Comparison of ENCODE assay signal across 12 cellular contexts in genomic region chr22:29912605-29913398, GRCh38. TPM values are rescaled to one million over a fixed set of nuclear protein-coding genes. Genes with fewer than 3 reads are reported as not detected.
DNase-seq lines count a peak whose midpoint lies in the region; TF ChIP-seq lines count a peak whose summit lies in the region.
"Had no signal": no experiment of that assay in that cellular context is flagged by ENCODE, and none has a peak within 500 bp of the region (broad histone marks: within the 10 kb centered on the region; RNA-seq: fewer than 3 reads in every experiment).

No MANE protein-coding gene starts in this region.

- H3K4me2 ChIP-seq in mesenchymal stem cell (ENCODE audit: low read length, poor library complexity, severe bottlenecking) = no peak overlapping the region
- H3K4me2 ChIP-seq: KMS-11 had no signal

- DNase-seq in AG04450 (ENCODE audit: low read depth, low spot score) (peak; percentile 85), HT1080 (ENCODE audit: low read depth) (peak; percentile 79), epidermal melanocyte (ENCODE audit: insufficient read length, low spot score) (peak; percentile 43), mesenchymal stem cell (peak; percentile 82), globus pallidus (ENCODE audit: low spot score) (no peak), nucleus accumbens (lab: John Stamatoyannopoulos, UW) (no peak), suprapubic skin (ENCODE audit: low spot score in 2 of 2) (no peak)
- no peak for DNase-seq in CD4-positive, alpha-beta memory T cell
- DNase-seq: activated B cell treated with CpG ODN at 0.5 μM for 24 hours; activated naive CD4-positive, alpha-beta T cell treated with Interleukin-2 at 50 U/mL for 16 hours; ovary had no signal

- no peak overlapping the region for H3K4ac ChIP-seq in mesenchymal stem cell (ENCODE audit: low read depth in 1 of 2, low read length in 2 of 2)

- H2BK5ac ChIP-seq in mesenchymal stem cell (ENCODE audit: low read depth, low read length, poor library complexity, severe bottlenecking) = no peak overlapping the region

- H3K79me1 ChIP-seq in mesenchymal stem cell (replicated peaks; ENCODE audit: low read length, poor library complexity, severe bottlenecking) = no peaks in the 10 kb centered on the region

- H3K18ac ChIP-seq in mesenchymal stem cell (ENCODE audit: low read depth in 1 of 2, low read length in 2 of 2) = no peak overlapping the region

- WGBS in mesenchymal stem cell = 0% methylated on average over 1 of the region's 5 CpGs
- WGBS in suprapubic skin = 79% methylated on average over 5 of the region's 5 CpGs

- peaks cover 49 to 84% (median 69%) of the 10 kb centered on the region in 4 donors for H3K4me1 Mint-ChIP-seq in CD4-positive, alpha-beta memory T cell

- H2BK15ac ChIP-seq in mesenchymal stem cell (ENCODE audit: low read depth, poor library complexity, severe bottlenecking) = no peak overlapping the region

- no peak overlapping the region for H2BK12ac ChIP-seq in mesenchymal stem cell (ENCODE audit: low read length in 2 of 2)

- H3K4me3 Mint-ChIP-seq in CD4-positive, alpha-beta memory T cell = no peak overlapping the region
- H3K4me3 Mint-ChIP-seq: activated B cell treated with CpG ODN at 0.5 μM for 24 hours had no signal

- H3K27me3 Mint-ChIP-seq in CD4-positive, alpha-beta memory T cell = no peaks in the 10 kb centered on the region
- H3K27me3 Mint-ChIP-seq: activated B cell treated with CpG ODN at 0.5 μM for 24 hours had no signal

- H2AFZ ChIP-seq in mesenchymal stem cell (ENCODE audit: low read depth, low read length) = no peak overlapping the region

- CTCF ChIA-PET in AG04450 (lab: Charles Lee) = interaction anchor here (2.1 kb wide), 1 partner anchor 92 kb away, joined by 5 read pairs; no protein-coding TSS in a partner anchor
- CTCF ChIA-PET in CD4-positive, alpha-beta memory T cell (lab: Charles Lee; ENCODE audit: partially characterized antibody) = no interaction called here

- no peak overlapping the region for H3K23ac ChIP-seq in mesenchymal stem cell (ENCODE audit: low read length in 2 of 2)

- TF ChIP-seq EP300 in suprapubic skin (IDR thresholded peaks at IDR 0.05) = no peak

- peaks cover 19% of the 10 kb centered on the region for H3K4me1 ChIP-seq in mesenchymal stem cell (ENCODE audit: control insufficient read depth, insufficient read depth, low read depth, low read length)
- H3K4me1 ChIP-seq in CD4-positive, alpha-beta memory T cell (ENCODE audit: insufficient read depth, low read length) = peaks cover 39% of the 10 kb centered on the region
- H3K4me1 ChIP-seq in suprapubic skin = peaks cover 49% of the 10 kb centered on the region

- no peaks in the 10 kb centered on the region for H3K36me3 Mint-ChIP-seq in CD4-positive, alpha-beta memory T cell

- H3K27ac Mint-ChIP-seq in CD4-positive, alpha-beta memory T cell = no peak overlapping the region
- H3K27ac Mint-ChIP-seq: activated B cell treated with CpG ODN at 0.5 μM for 24 hours had no signal

- no peak overlapping the region for H4K8ac ChIP-seq in mesenchymal stem cell (ENCODE audit: low read length)

- H3K27ac ChIP-seq in AG04450 (ENCODE audit: low read depth, low read length) = peak overlapping the region; percentile 65
- peak overlapping the region; percentile 77 for H3K27ac ChIP-seq in mesenchymal stem cell (ENCODE audit: low read length, poor library complexity, severe bottlenecking)
- no peak overlapping the region for H3K27ac ChIP-seq in CD4-positive, alpha-beta memory T cell (ENCODE audit: low read depth, low read length)
- H3K27ac ChIP-seq in suprapubic skin = no peak overlapping the region
- H3K27ac ChIP-seq: KMS-11, ovary had no signal

- no peak overlapping the region for H2BK120ac ChIP-seq in mesenchymal stem cell (ENCODE audit: low read depth, low read length)

- no peak overlapping the region for H3K4me3 ChIP-seq in AG04450 (ENCODE audit: low read depth, low read length)
- H3K4me3 ChIP-seq in mesenchymal stem cell (ENCODE audit: insufficient read depth in 1 of 2, low read depth in 1 of 2, low read length in 2 of 2) = peak overlapping the region in 1 of 2 experiments; percentile 9
- H3K4me3 ChIP-seq in CD4-positive, alpha-beta memory T cell (ENCODE audit: low read length in 2 of 2) = no peak overlapping the region
- no peak overlapping the region for H3K4me3 ChIP-seq in suprapubic skin
- H3K4me3 ChIP-seq: ovary had no signal

- POLR2A ChIA-PET in AG04450 (lab: Yijun Ruan, JAX) = interaction anchor here (0.9 kb wide), 1 partner anchor 33 kb away, joined by 3 read pairs; no protein-coding TSS in a partner anchor
- POLR2A ChIA-PET in CD4-positive, alpha-beta memory T cell (lab: Charles Lee; ENCODE audit: partially characterized antibody) = no interaction called here

- TF ChIP-seq CTCF in AG04450 (IDR thresholded peaks at IDR 0.05; ENCODE audit: low read depth, low read length) = no peak
- TF ChIP-seq CTCF in suprapubic skin (IDR thresholded peaks at IDR 0.05) = no peak

- intact Hi-C loops in CD4-positive, alpha-beta memory T cell (cut with micrococcal nuclease) = no loop called here

- no peaks in the 10 kb centered on the region for H3K9me3 ChIP-seq in AG04450 (ENCODE audit: control insufficient read depth, insufficient read depth, low read length)
- H3K9me3 ChIP-seq in mesenchymal stem cell (ENCODE audit: control insufficient read depth, low read length) = no peaks in the 10 kb centered on the region
- H3K9me3 ChIP-seq in CD4-positive, alpha-beta memory T cell (ENCODE audit: control insufficient read depth in 1 of 2, low read length in 2 of 2) = no peaks in the 10 kb centered on the region
- H3K9me3 ChIP-seq in suprapubic skin = no peaks in the 10 kb centered on the region
- H3K9me3 ChIP-seq: ovary had no signal

- H3K36me3 ChIP-seq in mesenchymal stem cell (ENCODE audit: control insufficient read depth in 1 of 2, insufficient read depth in 2 of 2, low read depth in 1 of 2, low read length in 2 of 2) = no peaks in the 10 kb centered on the region
- no peaks in the 10 kb centered on the region for H3K36me3 ChIP-seq in CD4-positive, alpha-beta memory T cell (ENCODE audit: insufficient read depth, low read length)
- H3K36me3 ChIP-seq in suprapubic skin = no peaks in the 10 kb centered on the region
- H3K36me3 ChIP-seq: ovary had no signal

- H3K9ac ChIP-seq in mesenchymal stem cell (ENCODE audit: low read length) = peak overlapping the region; percentile 9
- H3K9ac ChIP-seq: KMS-11 had no signal

- H3K14ac ChIP-seq in mesenchymal stem cell (ENCODE audit: low read length in 2 of 2) = no peak overlapping the region

- H3K9me3 Mint-ChIP-seq in CD4-positive, alpha-beta memory T cell = no peaks in the 10 kb centered on the region
- H3K9me3 Mint-ChIP-seq: activated B cell treated with CpG ODN at 0.5 μM for 24 hours had no signal

- H2AK5ac ChIP-seq in mesenchymal stem cell (ENCODE audit: low read length, severe bottlenecking) = no peak overlapping the region

- H4K91ac ChIP-seq in mesenchymal stem cell (ENCODE audit: low read length) = no peak overlapping the region

- no peak for TF ChIP-seq POLR2A in suprapubic skin (IDR thresholded peaks at IDR 0.05)

- H3K27me3 ChIP-seq in AG04450 (ENCODE audit: control insufficient read depth, insufficient read depth, low read length) (no peaks in the 10 kb centered on the region), mesenchymal stem cell (ENCODE audit: control insufficient read depth in 1 of 2, insufficient read depth in 1 of 2, low read length in 2 of 2) (no peaks in the 10 kb centered on the region), suprapubic skin (no peaks in the 10 kb centered on the region)
- H3K27me3 ChIP-seq in CD4-positive, alpha-beta memory T cell (ENCODE audit: insufficient read depth, low read length) = no peaks in the 10 kb centered on the region
- H3K27me3 ChIP-seq: ovary had no signal

RNA-seq across cellular contexts. Expression of gene MTMR3, which starts 29.8 kb away (rescaled TPM):
- 27.8 and 28.8 TPM in 2 replicates for polyA plus RNA-seq in AG04450 (2011; rRNA removed)
- polyA minus RNA-seq in AG04450 (2011; rRNA and poly(A)+ RNA removed) = 47.8 and 55.7 TPM in 2 replicates
- 9.5 and 10.9 TPM in 2 replicates for total RNA-seq in HT1080 (2014; rRNA removed; shearing (Covaris generic))
- polyA plus RNA-seq in HT1080 (2015; cell fraction: cytosol; rRNA removed) = 7.7 and 8.5 TPM in 2 replicates
- 33.4 and 38.5 TPM in 2 replicates for polyA plus RNA-seq in HT1080 (2015; cell fraction: nucleus; rRNA removed)
- polyA plus RNA-seq in mesenchymal stem cell (2013, experiment 1 of 2) = 10.3 TPM
- 9.3 TPM for polyA plus RNA-seq in mesenchymal stem cell (2013, experiment 2 of 2)
- 10 to 100 TPM; 65.3 to 68.6 TPM for total RNA-seq in CD4-positive, alpha-beta memory T cell
- 10 to 100 TPM; 11.0 to 21.3 TPM for polyA plus RNA-seq in CD4-positive, alpha-beta memory T cell
- total RNA-seq in suprapubic skin = 100 to 1,000 TPM in 1 of 4 donors, 10 to 100 TPM in 3; 57.8 to 136 (median 66.0) TPM

Comparison
In these comparisons a context has a peak if more than half of its experiments do, and no peak if none do; other contexts are left out.
1. DNase-seq: peak in AG04450 (single experiment), HT1080 (single experiment), epidermal melanocyte (single experiment) and mesenchymal stem cell (single experiment); none in globus pallidus (single experiment), CD4-positive, alpha-beta memory T cell (0 of 5), nucleus accumbens (0 of 56) and suprapubic skin (0 of 2).
2. H3K27ac ChIP-seq: peak in AG04450 (single experiment) and mesenchymal stem cell (single experiment); none in CD4-positive, alpha-beta memory T cell (single experiment) and suprapubic skin (single experiment).